8 cellular contexts compared by ENCODE assay signal in the genomic region with DNA sequence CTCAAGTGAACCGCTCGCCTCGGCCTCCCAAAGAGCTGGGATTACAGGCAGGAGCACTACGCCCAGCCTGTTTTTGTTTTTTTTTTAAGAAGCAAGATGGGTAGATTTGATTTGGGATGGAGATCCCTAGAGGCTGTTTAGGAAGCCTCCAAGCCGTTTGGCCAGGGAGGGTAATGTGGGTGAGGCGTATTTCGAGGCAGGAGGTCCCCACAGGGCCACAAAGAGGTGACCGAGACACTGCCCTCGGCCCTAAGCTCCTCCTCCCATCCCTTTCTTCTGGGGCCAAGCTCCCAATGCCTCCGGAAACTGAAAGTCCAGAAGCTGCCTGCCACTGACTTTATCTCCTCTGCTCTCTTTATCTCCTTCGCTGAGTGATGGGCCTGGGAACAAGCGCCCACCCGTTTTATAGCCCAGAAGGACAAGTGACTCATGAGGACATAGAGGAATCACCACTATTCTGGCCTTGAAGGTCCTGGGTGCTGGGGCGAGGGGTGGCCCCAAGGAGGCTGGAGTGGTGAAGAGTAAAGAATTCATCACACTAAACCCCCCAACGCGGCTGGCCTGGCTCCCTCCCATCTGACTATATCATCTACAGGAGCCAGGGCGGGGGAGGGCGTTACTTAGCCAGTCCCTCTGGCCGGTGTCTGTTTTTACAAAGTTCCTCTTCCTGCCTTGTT. TPM values are rescaled to one million over a fixed set of nuclear protein-coding genes. Genes with fewer than 3 reads are reported as not detected.
A peak's percentile ranks its signal among the peaks of the same experiment; 100 is the strongest.
DNase-seq lines count a peak whose midpoint lies in the region; ATAC-seq and TF ChIP-seq lines count a peak whose summit lies in the region.
"Had no signal": no experiment of that assay in that cellular context is flagged by ENCODE, and none has a peak within 500 bp of the region (broad histone marks: within the 10 kb centered on the region; RNA-seq: fewer than 3 reads in every experiment).

No MANE protein-coding gene starts in this region.

- ATAC-seq in activated T-helper 17 cell treated with anti-CD3 and anti-CD28 coated beads, Interleukin-2, amount 50 U/mL, for 72 hours (replicated peaks), result no peak

- H3K27ac Mint-ChIP-seq in IgD-negative memory B cell, result peak overlapping the region; percentile 97 to 99 (median 99)
- H3K27ac Mint-ChIP-seq in activated T-helper 17 cell treated with anti-CD3 and anti-CD28 coated beads, Interleukin-2, amount 50 U/mL, for 72 hours, result peak overlapping the region; percentile 91

- DNase-seq in islet precursor cell, result peak; percentile 89
- no peak for DNase-seq in stomach
- DNase-seq in DMS153 treated with DMSO at 0.1 percent for 48 hours (lab: John Stamatoyannopoulos, UW; ENCODE audit: unreplicated experiment), result no peak
- no peak for DNase-seq in NCI-H345 treated with DMSO at 0.1 percent for 48 hours (lab: John Stamatoyannopoulos, UW; ENCODE audit: unreplicated experiment)
- no peak for DNase-seq in activated CD8-positive, alpha-beta memory T cell treated with anti-CD3 and anti-CD28 coated beads for 24 hours
- DNase-seq: kidney had no signal

- H3K27me3 ChIP-seq in stomach, result no peaks in the 10 kb centered on the region

- H3K36me3 ChIP-seq in stomach, result no peaks in the 10 kb centered on the region

- peaks cover 47 to 91% (median 81%) of the 10 kb centered on the region in 4 donors for H3K4me1 ChIP-seq in stomach

- peaks cover 32 to 43% (median 36%) of the 10 kb centered on the region in 3 donors for H3K4me1 Mint-ChIP-seq in IgD-negative memory B cell
- peaks cover 33% of the 10 kb centered on the region for H3K4me1 Mint-ChIP-seq in activated T-helper 17 cell treated with anti-CD3 and anti-CD28 coated beads, Interleukin-2, amount 50 U/mL, for 72 hours

- intact Hi-C loops in stomach (cut with DNase I; ENCODE audit: low total_unique reads), result no loop called here

- no peaks in the 10 kb centered on the region for H3K36me3 Mint-ChIP-seq in IgD-negative memory B cell
- peaks cover 63% of the 10 kb centered on the region for H3K36me3 Mint-ChIP-seq in activated T-helper 17 cell treated with anti-CD3 and anti-CD28 coated beads, Interleukin-2, amount 50 U/mL, for 72 hours (ENCODE audit: low read depth)

- no peak for TF ChIP-seq EP300 in stomach (IDR thresholded peaks at IDR 0.05)

- no peaks in the 10 kb centered on the region for H3K9me3 Mint-ChIP-seq in IgD-negative memory B cell
- H3K9me3 Mint-ChIP-seq in activated T-helper 17 cell treated with anti-CD3 and anti-CD28 coated beads, Interleukin-2, amount 50 U/mL, for 72 hours, result no peaks in the 10 kb centered on the region

- H3K4me3 Mint-ChIP-seq in IgD-negative memory B cell, result peak overlapping the region in 1 of 4 donors; percentile 89
- peak overlapping the region; percentile 76 for H3K4me3 Mint-ChIP-seq in activated T-helper 17 cell treated with anti-CD3 and anti-CD28 coated beads, Interleukin-2, amount 50 U/mL, for 72 hours

- TF ChIP-seq CTCF in stomach (IDR thresholded peaks at IDR 0.05), result no peak

- no peak overlapping the region for H3K4me3 ChIP-seq in stomach

- WGBS in stomach, 5 donors, result 43 to 51% (median 50%) methylated on average over 18 to 19 of the region's 19 CpGs

- TF ChIP-seq POLR2A in stomach (IDR thresholded peaks at IDR 0.05), result no peak

- H3K27ac ChIP-seq in stomach, result peak overlapping the region; percentile 9 to 94 (median 91)

- no peaks in the 10 kb centered on the region for H3K9me3 ChIP-seq in stomach

- no peaks in the 10 kb centered on the region for H3K27me3 Mint-ChIP-seq in IgD-negative memory B cell
- no peaks in the 10 kb centered on the region for H3K27me3 Mint-ChIP-seq in activated T-helper 17 cell treated with anti-CD3 and anti-CD28 coated beads, Interleukin-2, amount 50 U/mL, for 72 hours

RNA-seq across cellular contexts. Expression of a gene that starts 2.0 kb away (rescaled TPM):
- 16.9 TPM for polyA plus RNA-seq in IgD-negative memory B cell
- 100 to 1,000 TPM; 101 to 156 TPM for total RNA-seq in activated T-helper 17 cell treated with anti-CD3 and anti-CD28 coated beads, Interleukin-2, amount 50 U/mL, for 72 hours
- total RNA-seq in stomach, result 100 to 1,000 TPM in 1 of 5 donors, 10 to 100 TPM in 4; 29.4 to 242 (median 65.2) TPM
- 10 to 100 TPM; 20.5 to 45.8 (median 32.8) TPM for polyA plus RNA-seq in stomach

RNA-seq across cellular contexts. Expression of a gene that starts 40.6 kb away (rescaled TPM):
- polyA plus RNA-seq in IgD-negative memory B cell (1.7 TPM), stomach (10 to 100 TPM; 12.5 to 24.2 (median 23.8) TPM)
- total RNA-seq in activated T-helper 17 cell treated with anti-CD3 and anti-CD28 coated beads, Interleukin-2, amount 50 U/mL, for 72 hours, result 1 to 10 TPM; 2.8 to 7.2 TPM
- total RNA-seq in stomach, result 10 to 100 TPM in 3 of 5 donors, 1 to 10 TPM in 2; 1.2 to 37.9 (median 21.3) TPM
